ENCODE assay signal across 1 cellular context in the genomic region with DNA sequence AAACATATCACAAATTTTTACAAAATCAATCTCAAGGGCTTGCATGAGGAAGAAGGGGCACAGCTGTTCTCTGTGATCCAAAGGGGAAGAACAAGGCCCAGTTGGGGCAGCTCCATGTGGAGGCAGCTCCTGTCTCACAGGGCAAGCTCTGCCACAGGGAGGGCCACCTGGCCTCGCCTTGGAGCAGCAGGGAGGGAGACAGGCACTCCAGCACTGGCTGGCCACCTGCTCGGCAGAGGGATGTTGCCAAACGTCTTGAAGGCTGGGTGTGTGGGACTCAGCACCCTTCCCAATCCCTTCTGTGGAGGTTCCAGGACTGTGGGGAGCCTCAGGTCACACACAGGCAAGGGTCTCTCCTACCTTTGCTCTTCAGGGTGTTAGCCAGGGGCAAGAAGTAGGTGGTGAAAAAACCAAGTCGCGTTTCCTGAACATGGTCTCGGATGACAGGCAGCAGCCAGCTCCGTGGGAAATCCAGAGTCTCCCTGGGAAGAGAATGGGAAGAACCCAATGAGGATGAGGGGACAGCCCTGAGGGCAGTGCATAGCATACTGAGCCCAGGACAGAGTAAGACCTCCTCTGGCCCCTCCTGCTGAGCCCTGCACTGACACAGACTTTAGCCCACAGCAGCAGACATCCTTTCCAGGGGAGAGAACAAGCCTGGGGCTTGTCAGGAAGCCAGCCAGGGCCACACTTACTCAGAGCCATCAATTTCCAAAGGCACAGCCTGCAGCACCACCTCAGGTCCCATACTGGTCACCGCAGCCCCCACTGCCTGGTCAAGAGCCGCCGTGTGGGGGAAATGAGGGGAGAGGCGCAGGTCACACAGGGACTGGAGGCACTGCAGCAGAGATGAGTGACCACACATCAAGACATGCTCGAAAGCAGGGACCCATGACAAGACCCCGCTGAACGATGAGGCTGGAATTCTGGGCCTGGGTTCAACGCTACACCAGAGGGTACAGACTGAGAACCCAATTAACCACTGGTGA.
TF ChIP-seq lines count a peak whose summit lies in the region.

No MANE protein-coding gene starts in this region.

TF ChIP-seq in WTC11, 78 proteins besides CTCF, POLR2A, EP300 and RAD21 (continued from another document):
- TF ChIP-seq, protein P1, sequence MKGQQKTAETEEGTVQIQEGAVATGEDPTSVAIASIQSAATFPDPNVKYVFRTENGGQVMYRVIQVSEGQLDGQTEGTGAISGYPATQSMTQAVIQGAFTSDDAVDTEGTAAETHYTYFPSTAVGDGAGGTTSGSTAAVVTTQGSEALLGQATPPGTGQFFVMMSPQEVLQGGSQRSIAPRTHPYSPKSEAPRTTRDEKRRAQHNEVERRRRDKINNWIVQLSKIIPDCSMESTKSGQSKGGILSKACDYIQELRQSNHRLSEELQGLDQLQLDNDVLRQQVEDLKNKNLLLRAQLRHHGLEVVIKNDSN (CRISPR knock-in tag; IDR thresholded peaks at IDR 0.05): no peak
- no peak for TF ChIP-seq FOXP1 (CRISPR knock-in tag; IDR thresholded peaks at IDR 0.05; ENCODE audit: borderline replicate concordance)
